ENCODE assay signal across 39 cellular contexts in genomic region chr4:150155391-150155790, GRCh38.
"Had no signal": no experiment of that assay in that cellular context is flagged by ENCODE, and none has a peak within 500 bp of the region (broad histone marks: within the 10 kb centered on the region; RNA-seq: fewer than 3 reads in every experiment).

No MANE protein-coding gene starts in this region.

- H3K36me3 ChIP-seq: cardiac muscle cell, MG63, Peyer's patch, SJSA1, WERI-Rb-1 had no signal

- H3K4me3 ChIP-seq: cardiac muscle cell, MG63, Peyer's patch, SJSA1 had no signal

- H3K9me3 ChIP-seq: MG63, Peyer's patch, SJSA1 had no signal

- H3K27me3 ChIP-seq: cardiac muscle cell, MG63, Peyer's patch, SJSA1 had no signal

- H3K27ac ChIP-seq: cardiac muscle cell, Peyer's patch, SJSA1, WERI-Rb-1 had no signal

- H3K4me1 ChIP-seq: Peyer's patch had no signal

- DNase-seq: activated CD4-positive, alpha-beta memory T cell treated with anti-CD3 and anti-CD28 coated beads, Interleukin-2, amount 10 ng/mL, durations not matched to agents 7 days and 5 days; activated CD4-positive, alpha-beta T cell treated with anti-CD3 and anti-CD28 coated beads for 1 hour; activated CD4-positive, alpha-beta T cell treated with anti-CD3 and anti-CD28 coated beads for 48 hours; activated CD4-positive, CD25-positive, alpha-beta regulatory T cell; activated CD8-positive, alpha-beta memory T cell treated with anti-CD3 and anti-CD28 coated beads for 24 hours; activated CD8-positive, alpha-beta memory T cell treated with anti-CD3 and anti-CD28 coated beads, Interleukin-2, amount 10 ng/mL, durations not matched to agents 7 days and 5 days; activated CD8-positive, alpha-beta memory T cell treated with anti-CD3 and anti-CD28 coated beads, Interleukin-2, amount 50 U/mL, for 48 hours; activated effector memory CD4-positive, alpha-beta T cell treated with anti-CD3 and anti-CD28 coated beads, Interleukin-2, amount 50 U/mL, for 16 hours; activated naive CD4-positive, alpha-beta T cell; activated naive CD4-positive, alpha-beta T cell treated with anti-CD3 and anti-CD28 coated beads, Interleukin-2, amount 50 U/mL, for 16 hours; activated naive CD8-positive, alpha-beta T cell treated with anti-CD3 and anti-CD28 coated beads for 36 hours; activated T-cell treated with anti-CD3 and anti-CD28 coated beads, Interleukin-2, amount 50 U/mL, for 72 hours; amniotic stem cell; aorta; Kasumi-1; KG1; MG63; NCI-H1048; NCI-H1105 treated with DMSO at 0.1 percent for 48 hours; NCI-H1694; NCI-H1930; NCI-H2081 treated with DMSO at 0.1 percent for 48 hours; NCI-H2171 treated with DMSO at 0.1 percent for 48 hours; NCI-H2227 treated with DMSO at 0.1 percent for 48 hours; NCI-H446; NCI-H510A treated with DMSO at 0.1 percent for 48 hours; NCI-H526 treated with DMSO at 0.1 percent for 48 hours; NK-92 treated with Interleukin-12 subunit alpha and Interleukin-12 subunit beta, amount 100 ng/mL, for 24 hours; PC-3; Peyer's patch; RPMI8226; SHP77 treated with DMSO at 0.1 percent for 48 hours; SW 1271; T-helper 1 cell; T-helper 2 cell; T-helper 9 cell; WERI-Rb-1 had no signal
